Comparison of ENCODE assay signal across 28 cellular contexts in the genomic region with DNA sequence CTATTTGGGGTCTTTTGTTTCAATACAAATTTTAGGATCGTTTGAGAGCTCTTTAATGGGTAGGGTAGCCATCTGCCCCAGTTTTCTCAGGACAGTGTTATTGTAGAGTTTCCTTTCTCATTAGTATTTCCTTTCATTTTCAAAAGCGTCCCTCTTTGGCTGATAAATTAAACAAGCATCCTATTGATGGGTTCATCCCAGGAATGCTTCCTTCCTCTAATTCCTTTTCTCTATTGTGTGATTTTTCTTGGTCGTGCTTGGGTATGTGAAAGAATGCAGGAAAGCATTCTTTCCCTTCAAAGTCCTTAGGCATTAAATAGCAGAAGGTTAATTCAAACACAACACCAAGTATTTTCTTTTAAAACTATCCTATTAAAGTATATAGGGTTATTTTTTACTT. TPM values are rescaled to one million over a fixed set of nuclear protein-coding genes. Genes with fewer than 3 reads are reported as not detected.
"Had no signal": no experiment of that assay in that cellular context is flagged by ENCODE, and none has a peak within 500 bp of the region (broad histone marks: within the 10 kb centered on the region; RNA-seq: fewer than 3 reads in every experiment).

No MANE protein-coding gene starts in this region.

- H3K36me3 ChIP-seq: adrenal gland had no signal

- H3K9ac ChIP-seq: KMS-11 had no signal

- DNase-seq: activated CD4-positive, alpha-beta T cell treated with anti-CD3 and anti-CD28 coated beads for 36 hours; activated CD4-positive, alpha-beta T cell treated with anti-CD3 and anti-CD28 coated beads, Interleukin-2, amount 10 ng/mL, durations not matched to agents 7 days and 5 days; activated CD4-positive, alpha-beta T cell treated with anti-CD3 and anti-CD28 coated beads, Interleukin-2, amount 50 U/mL, for 48 hours; activated CD8-positive, alpha-beta memory T cell treated with anti-CD3 and anti-CD28 coated beads, Interleukin-2, amount 50 U/mL, for 4 hours; activated gamma-delta T cell treated with Interleukin-2 at 50 U/mL for 16 hours; activated naive CD4-positive, alpha-beta T cell treated with anti-CD3 and anti-CD28 coated beads for 36 hours; activated T-cell treated with anti-CD3 and anti-CD28 coated beads for 4 hours; activated T-cell treated with anti-CD3 and anti-CD28 coated beads, Interleukin-2, amount 50 U/mL, for 4 hours; adrenal gland; caudate nucleus; cerebellar nuclear complex; MM.1S; MV-4-11; NCI-H1092; NCI-H1436 treated with DMSO at 0.1 percent for 48 hours; NCI-H1694 treated with DMSO at 0.1 percent for 48 hours; NCI-H2029; NCI-H345; NCI-H524 treated with DMSO at 0.1 percent for 48 hours; PC-3; SIG-M5; SW 1271; T-helper 1 cell; T-helper 2 cell; T-helper 9 cell had no signal

- H3K27ac ChIP-seq: adrenal gland, KMS-11, RWPE1, VCaP had no signal

- H3K27me3 ChIP-seq: adrenal gland had no signal

- H3K4me3 ChIP-seq: adrenal gland had no signal

- H3K4me1 ChIP-seq: adrenal gland had no signal

- H3K9me3 ChIP-seq: adrenal gland had no signal

RNA-seq across cellular contexts. Expression of gene SLC13A1, which starts 14.0 kb away (rescaled TPM):
- polyA plus RNA-seq: adrenal gland had no signal
